Comparison of ENCODE assay signal across 18 cellular contexts in the genomic region with DNA sequence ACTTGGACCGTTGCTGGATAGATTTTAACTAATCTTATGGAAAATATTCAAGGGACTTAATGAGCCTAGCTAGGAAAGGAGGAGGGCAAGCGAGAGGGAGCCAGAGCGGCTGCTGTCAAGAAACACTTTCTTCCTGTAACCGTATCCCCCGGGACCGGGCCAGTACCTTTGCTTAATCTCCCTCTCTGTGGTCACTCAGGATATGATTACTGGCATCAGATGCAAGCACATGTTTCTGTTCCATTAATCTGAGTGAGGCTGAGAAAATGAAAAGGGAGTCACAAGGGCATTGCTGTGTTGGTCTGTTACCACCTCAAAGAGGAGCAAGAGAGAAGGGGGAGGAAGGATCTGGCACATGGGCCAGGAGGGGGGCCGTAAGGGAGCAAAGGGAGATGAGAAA.
DNase-seq lines count a peak whose midpoint lies in the region; ATAC-seq, FAIRE-seq and TF ChIP-seq lines count a peak whose summit lies in the region.
"Had no signal": no experiment of that assay in that cellular context is flagged by ENCODE, and none has a peak within 500 bp of the region (broad histone marks: within the 10 kb centered on the region; RNA-seq: fewer than 3 reads in every experiment).

No MANE protein-coding gene starts in this region.

- POLR2A ChIA-PET in CD8-positive, alpha-beta T cell (lab: Charles Lee), result no interaction called here
- POLR2A ChIA-PET in naive thymus-derived CD8-positive, alpha-beta T cell (lab: Charles Lee), result interaction anchor here (0.6 to 10.7 kb wide), 2 partner anchors 16 to 17 kb away, joined by 4 to 112 read pairs; no protein-coding TSS in a partner anchor

- FAIRE-seq in GM19239 (lab: Jason Lieb, UNC), result no peak
- FAIRE-seq: K562 had no signal

- no peaks in the 10 kb centered on the region for H3K9me3 ChIP-seq in CD8-positive, alpha-beta T cell (ENCODE audit: low read length)

- H3K27me3 Mint-ChIP-seq in activated naive CD4-positive, alpha-beta T cell treated with anti-CD3 and anti-CD28 coated beads, Interleukin-2, amount 10 ng/mL, durations not matched to agents 7 days and 5 days, result no peaks in the 10 kb centered on the region
- no peaks in the 10 kb centered on the region for H3K27me3 Mint-ChIP-seq in activated naive CD4-positive, alpha-beta T cell treated with anti-CD3 and anti-CD28 coated beads for 36 hours (ENCODE audit: low read depth)
- no peaks in the 10 kb centered on the region for H3K27me3 Mint-ChIP-seq in CD8-positive, alpha-beta T cell (ENCODE audit: low read depth)
- no peaks in the 10 kb centered on the region for H3K27me3 Mint-ChIP-seq in central memory CD8-positive, alpha-beta T cell
- no peaks in the 10 kb centered on the region for H3K27me3 Mint-ChIP-seq in naive thymus-derived CD8-positive, alpha-beta T cell

- no peaks in the 10 kb centered on the region for H3K27me3 ChIP-seq in CD8-positive, alpha-beta T cell (ENCODE audit: insufficient read depth, low read length)

- H3K4me3 ChIP-seq in CD8-positive, alpha-beta T cell (ENCODE audit: low read depth, low read length), result no peak overlapping the region
- H3K4me3 ChIP-seq: K562 had no signal

- no peak for ATAC-seq in CD8-positive, alpha-beta T cell
- ATAC-seq in central memory CD8-positive, alpha-beta T cell (replicated peaks; ENCODE audit: extremely low read depth, poor library complexity, severe bottlenecking), result no peak
- no peak for ATAC-seq in naive thymus-derived CD8-positive, alpha-beta T cell
- ATAC-seq: K562, Right ventricle myocardium inferior had no signal

- peak overlapping the region; percentile 91 for H3K27ac Mint-ChIP-seq in activated naive CD4-positive, alpha-beta T cell treated with anti-CD3 and anti-CD28 coated beads, Interleukin-2, amount 10 ng/mL, durations not matched to agents 7 days and 5 days
- no peak overlapping the region for H3K27ac Mint-ChIP-seq in activated naive CD4-positive, alpha-beta T cell treated with anti-CD3 and anti-CD28 coated beads for 36 hours
- H3K27ac Mint-ChIP-seq in CD8-positive, alpha-beta T cell, result peak overlapping the region; percentile 97
- peak overlapping the region; percentile 89 for H3K27ac Mint-ChIP-seq in central memory CD8-positive, alpha-beta T cell (ENCODE audit: low read depth)
- H3K27ac Mint-ChIP-seq in naive thymus-derived CD8-positive, alpha-beta T cell, result peak overlapping the region; percentile 69 to 99 (median 97)
- H3K27ac Mint-ChIP-seq: HFFc6 had no signal

- H3K36me3 ChIP-seq in CD8-positive, alpha-beta T cell (ENCODE audit: insufficient read depth, low read length), result no peaks in the 10 kb centered on the region

- TF ChIP-seq CTCF in CD8-positive, alpha-beta T cell (IDR thresholded peaks at IDR 0.05), result no peak

- peaks cover 50% of the 10 kb centered on the region for H3K4me1 ChIP-seq in CD8-positive, alpha-beta T cell (ENCODE audit: insufficient read depth, low read length)

- intact Hi-C loops in activated naive CD4-positive, alpha-beta T cell treated with anti-CD3 and anti-CD28 coated beads for 36 hours (cut with micrococcal nuclease), result no loop called here
- intact Hi-C loops in CD8-positive, alpha-beta T cell (cut with DNase I, micrococcal nuclease), result loop anchor here (5.0 to 10.0 kb wide), 2 partner anchors 35 to 1023 kb away; a partner anchor contains a TSS

- H3K27ac ChIP-seq in CD8-positive, alpha-beta T cell (ENCODE audit: low read depth, low read length), result no peak overlapping the region
- H3K27ac ChIP-seq: HL-60 had no signal

- CTCF ChIA-PET in activated naive CD4-positive, alpha-beta T cell treated with anti-CD3 and anti-CD28 coated beads, Interleukin-2, amount 10 ng/mL, durations not matched to agents 7 days and 5 days (lab: Charles Lee), result no interaction called here
- CTCF ChIA-PET in activated naive CD4-positive, alpha-beta T cell treated with anti-CD3 and anti-CD28 coated beads for 36 hours (lab: Charles Lee), result no interaction called here
- CTCF ChIA-PET in CD8-positive, alpha-beta T cell (lab: Charles Lee), result no interaction called here

- peaks cover 22% of the 10 kb centered on the region for H3K36me3 Mint-ChIP-seq in activated naive CD4-positive, alpha-beta T cell treated with anti-CD3 and anti-CD28 coated beads, Interleukin-2, amount 10 ng/mL, durations not matched to agents 7 days and 5 days
- H3K36me3 Mint-ChIP-seq in activated naive CD4-positive, alpha-beta T cell treated with anti-CD3 and anti-CD28 coated beads for 36 hours (ENCODE audit: low read depth), result no peaks in the 10 kb centered on the region
- H3K36me3 Mint-ChIP-seq in CD8-positive, alpha-beta T cell, result peaks cover 2% of the 10 kb centered on the region
- peaks cover 4% of the 10 kb centered on the region for H3K36me3 Mint-ChIP-seq in central memory CD8-positive, alpha-beta T cell (ENCODE audit: insufficient read depth)
- H3K36me3 Mint-ChIP-seq in naive thymus-derived CD8-positive, alpha-beta T cell, result peaks cover 0 to 6% (median 0%) of the 10 kb centered on the region in 3 donors

- H3K9me3 Mint-ChIP-seq in activated naive CD4-positive, alpha-beta T cell treated with anti-CD3 and anti-CD28 coated beads, Interleukin-2, amount 10 ng/mL, durations not matched to agents 7 days and 5 days, result peaks cover 20% of the 10 kb centered on the region
- H3K9me3 Mint-ChIP-seq in activated naive CD4-positive, alpha-beta T cell treated with anti-CD3 and anti-CD28 coated beads for 36 hours, result peaks cover 7% of the 10 kb centered on the region
- H3K9me3 Mint-ChIP-seq in CD8-positive, alpha-beta T cell, result peaks cover 5% of the 10 kb centered on the region
- peaks cover 10% of the 10 kb centered on the region for H3K9me3 Mint-ChIP-seq in central memory CD8-positive, alpha-beta T cell
- H3K9me3 Mint-ChIP-seq in naive thymus-derived CD8-positive, alpha-beta T cell, result peaks cover 0 to 13% (median 5%) of the 10 kb centered on the region in 9 donors
- H3K9me3 Mint-ChIP-seq: HFFc6 had no signal

- no peak overlapping the region for H3K4me3 Mint-ChIP-seq in activated naive CD4-positive, alpha-beta T cell treated with anti-CD3 and anti-CD28 coated beads, Interleukin-2, amount 10 ng/mL, durations not matched to agents 7 days and 5 days
- no peak overlapping the region for H3K4me3 Mint-ChIP-seq in activated naive CD4-positive, alpha-beta T cell treated with anti-CD3 and anti-CD28 coated beads for 36 hours
- H3K4me3 Mint-ChIP-seq in CD8-positive, alpha-beta T cell, result peak overlapping the region; percentile 3
- H3K4me3 Mint-ChIP-seq in central memory CD8-positive, alpha-beta T cell, result no peak overlapping the region
- H3K4me3 Mint-ChIP-seq in naive thymus-derived CD8-positive, alpha-beta T cell, result peak overlapping the region in 7 of 10 donors; percentile 1 to 91 (median 80)
- H3K4me3 Mint-ChIP-seq: HFFc6 had no signal

- DNase-seq in activated naive CD4-positive, alpha-beta T cell treated with anti-CD3 and anti-CD28 coated beads, Interleukin-2, amount 10 ng/mL, durations not matched to agents 7 days and 5 days, result no peak
- DNase-seq in activated naive CD4-positive, alpha-beta T cell treated with anti-CD3 and anti-CD28 coated beads for 36 hours, result no peak
- DNase-seq in CD8-positive, alpha-beta T cell, result no peak
- DNase-seq in central memory CD8-positive, alpha-beta T cell (ENCODE audit: low spot score in 2 of 2), result no peak
- DNase-seq in naive thymus-derived CD8-positive, alpha-beta T cell, result no peak
- DNase-seq in GM19239 (ENCODE audit: insufficient read length, low spot score) (no peak), NOMO-1 treated with dmso at 0.1 percent for 144 hours (lab: John Stamatoyannopoulos, UW; ENCODE audit: unreplicated experiment) (no peak), SKM-1 treated with dmso at 0.1 percent for 144 hours (lab: John Stamatoyannopoulos, UW; ENCODE audit: unreplicated experiment) (no peak)
- DNase-seq: AML-193, EL, HFFc6, NCI-H1048, NCI-H146, NCI-H2081 treated with DMSO at 0.1 percent for 48 hours, NCI-H226 had no signal

- H3K4me1 Mint-ChIP-seq in activated naive CD4-positive, alpha-beta T cell treated with anti-CD3 and anti-CD28 coated beads, Interleukin-2, amount 10 ng/mL, durations not matched to agents 7 days and 5 days, result peaks cover 49% of the 10 kb centered on the region
- H3K4me1 Mint-ChIP-seq in activated naive CD4-positive, alpha-beta T cell treated with anti-CD3 and anti-CD28 coated beads for 36 hours (ENCODE audit: low read depth), result peaks cover 51% of the 10 kb centered on the region
- H3K4me1 Mint-ChIP-seq in CD8-positive, alpha-beta T cell (ENCODE audit: low read depth), result peaks cover 64% of the 10 kb centered on the region
- peaks cover 42% of the 10 kb centered on the region for H3K4me1 Mint-ChIP-seq in central memory CD8-positive, alpha-beta T cell
- H3K4me1 Mint-ChIP-seq in naive thymus-derived CD8-positive, alpha-beta T cell, result peaks cover 42 to 63% (median 61%) of the 10 kb centered on the region in 4 donors

Comparison
In these comparisons a context has a peak if more than half of its experiments do, and no peak if none do; other contexts are left out.
1. H3K4me3 Mint-ChIP-seq: peak in CD8-positive, alpha-beta T cell (single experiment) and naive thymus-derived CD8-positive, alpha-beta T cell (7 of 10); none in activated naive CD4-positive, alpha-beta T cell treated with anti-CD3 and anti-CD28 coated beads, Interleukin-2, amount 10 ng/mL, durations not matched to agents 7 days and 5 days (single experiment), activated naive CD4-positive, alpha-beta T cell treated with anti-CD3 and anti-CD28 coated beads for 36 hours (single experiment) and central memory CD8-positive, alpha-beta T cell (single experiment).